6 cellular contexts compared by ENCODE assay signal in the genomic region with DNA sequence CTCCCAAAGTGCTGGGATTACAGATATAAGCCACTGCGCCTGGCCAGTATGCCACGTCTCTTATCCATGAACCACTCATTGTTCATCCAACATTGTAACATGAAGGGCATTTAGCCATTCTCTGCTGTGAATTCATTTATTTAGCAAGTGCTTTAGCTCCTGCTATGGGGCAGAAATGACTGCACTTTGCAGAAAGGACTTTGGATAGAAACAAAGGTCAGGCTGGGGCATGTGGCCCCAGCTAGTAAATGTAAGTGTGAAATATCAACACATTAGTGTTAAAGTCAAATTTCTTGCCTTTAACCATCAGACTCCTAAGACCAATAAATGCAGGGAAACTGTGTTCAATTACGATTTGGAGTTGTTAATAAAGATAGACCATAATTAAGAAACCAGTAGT.
"Had no signal": no experiment of that assay in that cellular context is flagged by ENCODE, and none has a peak within 500 bp of the region (broad histone marks: within the 10 kb centered on the region; RNA-seq: fewer than 3 reads in every experiment).

No MANE protein-coding gene starts in this region.

- H3K27ac Mint-ChIP-seq: H9 had no signal

- DNase-seq: GOT3, H9, HCEC 1CT, IMR-90, KG1 had no signal

- H3K4me3 Mint-ChIP-seq: H9 had no signal

- H3K4me1 Mint-ChIP-seq: H9 had no signal

- H3K4me3 ChIP-seq: K562 had no signal

- ATAC-seq: K562 had no signal
